In the genomic region with DNA sequence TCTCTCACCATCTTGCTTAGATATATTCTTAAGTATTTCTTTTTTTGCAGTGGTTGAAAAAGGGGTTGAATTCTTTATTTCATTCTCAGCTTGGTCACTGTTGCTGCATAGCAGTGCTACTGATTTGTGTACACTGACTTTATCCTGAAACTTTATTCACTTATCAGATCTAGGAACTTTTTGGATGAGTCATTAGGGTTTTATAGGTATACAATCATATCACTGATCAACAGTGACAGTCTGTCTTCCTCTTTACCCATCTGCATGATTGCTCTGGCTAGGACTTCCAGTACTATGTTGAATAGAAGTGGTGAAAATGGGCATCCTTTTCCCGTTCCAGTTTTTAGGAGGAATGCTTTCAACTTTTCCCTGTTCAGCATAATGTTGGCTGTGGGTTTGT, we compare ENCODE assay signal across 18 cellular contexts. TPM values are rescaled to one million over a fixed set of nuclear protein-coding genes. Genes with fewer than 3 reads are reported as not detected.
DNase-seq lines count a peak whose midpoint lies in the region; ATAC-seq, FAIRE-seq and TF ChIP-seq lines count a peak whose summit lies in the region.
"Had no signal": no experiment of that assay in that cellular context is flagged by ENCODE, and none has a peak within 500 bp of the region (broad histone marks: within the 10 kb centered on the region; RNA-seq: fewer than 3 reads in every experiment).

No MANE protein-coding gene starts in this region.

- FAIRE-seq in D721Med (lab: Jason Lieb, UNC) = peak; percentile 97
- FAIRE-seq: A204.1, H1, HepG2 had no signal

- no peaks in the 10 kb centered on the region for H3K9me3 Mint-ChIP-seq in stimulated activated effector memory CD8-positive, alpha-beta T cell treated with anti-CD3 and anti-CD28 coated beads, Interleukin-12 subunit alpha, Interleukin-12 subunit beta, amount 100 ng/mL, for 72 hours

- POLR2A ChIA-PET in PC-3 (lab: Charles Lee; ENCODE audit: unreplicated experiment) = no interaction called here

- DNase-seq in D721Med (ENCODE audit: insufficient read length, low spot score) (no peak), EH (ENCODE audit: low read depth) (peak; percentile 12), PC-3 (peak; percentile 51), SKM-1 treated with dmso at 0.1 percent for 144 hours (lab: John Stamatoyannopoulos, UW; ENCODE audit: unreplicated experiment) (no peak), dorsolateral prefrontal cortex (no peak)
- DNase-seq in stimulated activated effector memory CD8-positive, alpha-beta T cell treated with anti-CD3 and anti-CD28 coated beads, Interleukin-12 subunit alpha, Interleukin-12 subunit beta, amount 100 ng/mL, for 72 hours (ENCODE audit: low spot score in 2 of 2) = no peak
- DNase-seq: ACHN; BE2C; C1 segment of cervical spinal cord; CD4-positive, CD25-positive, alpha-beta regulatory T cell; CD8-positive, alpha-beta memory T cell; COR-L47; GF-D8; H9 had no signal

- no peaks in the 10 kb centered on the region for H3K79me2 ChIP-seq in PC-3 (ENCODE audit: low read length)

- ATAC-seq in PC-3 = peak; percentile 73
- ATAC-seq in stimulated activated effector memory CD8-positive, alpha-beta T cell treated with anti-CD3 and anti-CD28 coated beads, Interleukin-12 subunit alpha, Interleukin-12 subunit beta, amount 100 ng/mL, for 72 hours = peak; percentile 54
- ATAC-seq: HepG2 had no signal

- no peaks in the 10 kb centered on the region for H3K36me3 Mint-ChIP-seq in stimulated activated effector memory CD8-positive, alpha-beta T cell treated with anti-CD3 and anti-CD28 coated beads, Interleukin-12 subunit alpha, Interleukin-12 subunit beta, amount 100 ng/mL, for 72 hours
- H3K36me3 Mint-ChIP-seq: CD4-positive, CD25-positive, alpha-beta regulatory T cell; CD8-positive, alpha-beta memory T cell; IgD-negative memory B cell had no signal

- H3K36me3 ChIP-seq in PC-3 (ENCODE audit: low read depth, low read length) = no peaks in the 10 kb centered on the region
- H3K36me3 ChIP-seq: BE2C had no signal

- intact Hi-C loops in PC-3 (cut with micrococcal nuclease) = loop anchor here (10.0 kb wide), 1 partner anchor 126 kb away; a partner anchor contains a TSS
- intact Hi-C loops in dorsolateral prefrontal cortex (cut with DNase I) = no loop called here

- H3K27me3 ChIP-seq in PC-3 (ENCODE audit: low read length) = no peaks in the 10 kb centered on the region
- H3K27me3 ChIP-seq in dorsolateral prefrontal cortex = no peaks in the 10 kb centered on the region
- H3K27me3 ChIP-seq: BE2C had no signal

- no peak overlapping the region for H3K9ac ChIP-seq in PC-3 (ENCODE audit: low read length)

- TF ChIP-seq CTCF in D721Med (IDR thresholded peaks at IDR 0.05; ENCODE audit: insufficient read depth, missing control alignments) = no peak
- no peak for TF ChIP-seq CTCF in PC-3 (conservative IDR thresholded peaks at IDR 0.05; ENCODE audit: low read depth, low read length)
- TF ChIP-seq CTCF in dorsolateral prefrontal cortex (IDR thresholded peaks at IDR 0.05 in 54 of 56, conservative IDR thresholded peaks at IDR 0.05 in 2 of 56; ENCODE audit: low read depth in 1 of 56, partially characterized antibody in 56 of 56) = no peak

- H3K9me2 ChIP-seq in PC-3 (replicated peaks; ENCODE audit: low read length) = no peaks in the 10 kb centered on the region

- H3K4me1 ChIP-seq in PC-3 (ENCODE audit: insufficient read depth, low read length) = peaks cover 8% of the 10 kb centered on the region
- H3K4me1 ChIP-seq: BE2C had no signal

- H3K27ac Mint-ChIP-seq in stimulated activated effector memory CD8-positive, alpha-beta T cell treated with anti-CD3 and anti-CD28 coated beads, Interleukin-12 subunit alpha, Interleukin-12 subunit beta, amount 100 ng/mL, for 72 hours = no peak overlapping the region
- H3K27ac Mint-ChIP-seq: CD4-positive, CD25-positive, alpha-beta regulatory T cell; CD8-positive, alpha-beta memory T cell; H9; IgD-negative memory B cell had no signal

- CTCF ChIA-PET in PC-3 (lab: Charles Lee) = no interaction called here

- H3K27ac ChIP-seq in PC-3 (ENCODE audit: low read length) (no peak overlapping the region), dorsolateral prefrontal cortex (no peak overlapping the region)

- no peaks in the 10 kb centered on the region for H3K9me3 ChIP-seq in PC-3 (ENCODE audit: low read length)
- H3K9me3 ChIP-seq: BE2C had no signal

- no peak overlapping the region for H2AFZ ChIP-seq in PC-3 (ENCODE audit: low read length)

- no peaks in the 10 kb centered on the region for H4K20me1 ChIP-seq in PC-3 (ENCODE audit: low read length)

- no peak overlapping the region for H3K4me3 Mint-ChIP-seq in stimulated activated effector memory CD8-positive, alpha-beta T cell treated with anti-CD3 and anti-CD28 coated beads, Interleukin-12 subunit alpha, Interleukin-12 subunit beta, amount 100 ng/mL, for 72 hours
- H3K4me3 Mint-ChIP-seq: CD4-positive, CD25-positive, alpha-beta regulatory T cell; CD8-positive, alpha-beta memory T cell; H9; IgD-negative memory B cell had no signal

- H3K4me3 ChIP-seq in PC-3 (ENCODE audit: low read length) (no peak overlapping the region), dorsolateral prefrontal cortex (no peak overlapping the region)

- no peaks in the 10 kb centered on the region for H3K4me1 Mint-ChIP-seq in stimulated activated effector memory CD8-positive, alpha-beta T cell treated with anti-CD3 and anti-CD28 coated beads, Interleukin-12 subunit alpha, Interleukin-12 subunit beta, amount 100 ng/mL, for 72 hours
- H3K4me1 Mint-ChIP-seq: CD4-positive, CD25-positive, alpha-beta regulatory T cell; CD8-positive, alpha-beta memory T cell; IgD-negative memory B cell had no signal

- H3K4me2 ChIP-seq in PC-3 (ENCODE audit: low read length) = no peak overlapping the region

- BruUV-seq in PC-3 (replicated peaks; lab: Mats Ljungman, UMichigan) = no TSS peak

- H3F3A ChIP-seq in PC-3 (ENCODE audit: low read length, unreplicated experiment) = no peaks in the 10 kb centered on the region

RNA-seq across cellular contexts. Expression of a gene that starts 6.5 kb away (rescaled TPM):
- not detected in 2 replicates for total RNA-seq in PC-3 (2014; rRNA removed)
- 1 to 10 TPM in 9 of 120 experiments, under 1 TPM in 17, not detected in 94; 0.38 to 2.3 (median 0.80) TPM for total RNA-seq in dorsolateral prefrontal cortex
- total RNA-seq: CD4-positive, CD25-positive, alpha-beta regulatory T cell; H1; H9; HepG2 had no signal

RNA-seq across cellular contexts. Expression of a gene that starts 6.5 kb away (rescaled TPM):
- total RNA-seq in PC-3 (2014; rRNA removed) (5.1 and 10.5 TPM in 2 replicates), dorsolateral prefrontal cortex (10 to 100 TPM in 1 of 120 experiments, 1 to 10 TPM in 119; 1.6 to 12.1 (median 4.0) TPM)

Comparison
In these comparisons a context has a peak if more than half of its experiments do, and no peak if none do; other contexts are left out.
1. DNase-seq: peak in EH (single experiment) and PC-3 (single experiment); none in D721Med (single experiment), stimulated activated effector memory CD8-positive, alpha-beta T cell treated with anti-CD3 and anti-CD28 coated beads, Interleukin-12 subunit alpha, Interleukin-12 subunit beta, amount 100 ng/mL, for 72 hours (0 of 2), SKM-1 treated with dmso at 0.1 percent for 144 hours (single experiment) and dorsolateral prefrontal cortex (0 of 10).